Comparison of ENCODE assay signal across 25 cellular contexts in the genomic region with DNA sequence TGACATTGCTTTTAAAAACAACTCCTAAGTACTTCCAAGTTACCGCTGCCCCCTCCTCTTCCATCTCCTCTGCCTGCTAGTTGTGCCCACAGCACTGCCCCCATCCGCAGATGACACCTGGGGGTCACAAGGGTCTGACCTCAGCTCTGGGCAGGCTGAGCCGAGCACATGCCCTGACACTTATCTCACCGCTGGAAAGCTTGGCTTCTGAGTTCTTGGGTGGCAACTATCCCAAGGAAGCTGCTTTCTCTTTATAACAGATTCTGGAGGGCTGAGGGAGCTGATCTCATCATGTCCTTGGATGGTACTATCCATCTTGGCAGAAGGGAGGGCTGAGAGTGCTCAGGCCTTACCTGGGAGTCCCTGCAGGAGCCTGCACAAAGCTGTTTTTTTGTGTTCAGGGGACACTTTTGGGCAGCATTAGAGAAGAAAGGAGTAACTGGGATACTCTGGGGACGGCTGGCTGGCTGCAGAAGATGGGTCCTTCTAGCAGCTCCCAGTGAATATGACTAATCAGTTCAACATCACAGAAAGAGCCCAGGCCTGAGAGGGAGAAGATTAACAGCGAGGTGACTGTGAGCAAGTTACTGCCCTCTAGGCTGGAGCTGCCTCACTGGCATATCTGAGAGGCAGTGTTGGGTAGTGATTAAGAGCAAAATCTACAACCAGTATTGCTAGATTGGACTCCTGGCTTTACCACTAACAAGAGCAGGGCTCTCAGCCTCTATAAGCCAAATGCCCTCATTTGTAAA.
A peak's percentile ranks its signal among the peaks of the same experiment; 100 is the strongest.
DNase-seq lines count a peak whose midpoint lies in the region; ATAC-seq, FAIRE-seq and TF ChIP-seq lines count a peak whose summit lies in the region.
"Had no signal": no experiment of that assay in that cellular context is flagged by ENCODE, and none has a peak within 500 bp of the region (broad histone marks: within the 10 kb centered on the region; RNA-seq: fewer than 3 reads in every experiment).

No MANE protein-coding gene starts in this region.

- H3K79me2 ChIP-seq in astrocyte (ENCODE audit: insufficient read depth, low read length), result no peaks in the 10 kb centered on the region

- no peaks in the 10 kb centered on the region for H3K36me3 ChIP-seq in breast epithelium
- H3K36me3 ChIP-seq in astrocyte (ENCODE audit: insufficient read depth, low read length), result no peaks in the 10 kb centered on the region
- H3K36me3 ChIP-seq: colonic mucosa, tibial nerve had no signal

- TF ChIP-seq CTCF in MCF 10A (IDR thresholded peaks at IDR 0.05; ENCODE audit: unreplicated experiment) (no peak), breast epithelium (IDR thresholded peaks at IDR 0.05) (no peak), astrocyte (IDR thresholded peaks at IDR 0.05; ENCODE audit: insufficient read depth, low read depth, low read length) (no peak)

- peak; percentile 74 for ATAC-seq in left lobe of liver
- no peak for ATAC-seq in HG03378 (IDR thresholded peaks at IDR 0.05; ENCODE audit: unreplicated experiment)
- no peak for ATAC-seq in activated naive CD4-positive, alpha-beta T cell treated with anti-CD3 and anti-CD28 coated beads, Interleukin-2, amount 50 U/mL, for 72 hours
- ATAC-seq: naive thymus-derived CD8-positive, alpha-beta T cell had no signal

- DNase-seq in MCF 10A (ENCODE audit: unreplicated experiment) (peak; percentile 34), breast epithelium (ENCODE audit: low spot score in 2 of 2) (no peak), astrocyte (ENCODE audit: low read depth) (peak; percentile 20), left lobe of liver (ENCODE audit: low spot score) (peak; percentile 54), NCI-H526 treated with DMSO at 0.1 percent for 48 hours (lab: John Stamatoyannopoulos, UW) (no peak), SKM-1 treated with dmso at 0.1 percent for 144 hours (lab: John Stamatoyannopoulos, UW; ENCODE audit: unreplicated experiment) (no peak)
- DNase-seq in activated naive CD4-positive, alpha-beta T cell treated with anti-CD3 and anti-CD28 coated beads, Interleukin-2, amount 50 U/mL, for 72 hours (ENCODE audit: low spot score in 2 of 2), result no peak
- DNase-seq: activated CD4-positive, alpha-beta T cell treated with anti-CD3 and anti-CD28 coated beads, Interleukin-2, amount 10 ng/mL, durations not matched to agents 24 days and 14 days; activated CD8-positive, alpha-beta memory T cell treated with anti-CD3 and anti-CD28 coated beads, Interleukin-2, amount 50 U/mL, for 48 hours; activated gamma-delta T cell treated with Interleukin-2 at 50 U/mL for 16 hours; CD4-positive, alpha-beta T cell; colonic mucosa; DMS53; immature natural killer cell; mammary epithelial cell; naive thymus-derived CD8-positive, alpha-beta T cell; NCI-H345; posterior cingulate gyrus; stimulated activated CD4-positive, alpha-beta T cell treated with anti-CD3 and anti-CD28 coated beads, Interleukin-12 subunit alpha, Interleukin-12 subunit beta, amount 100 ng/mL, for 4 hours had no signal

- no peak overlapping the region for H3K4me2 ChIP-seq in astrocyte (ENCODE audit: low read length)

- no TSS peak for BruUV-seq in MCF 10A (replicated peaks; lab: Mats Ljungman, UMichigan)

- TF ChIP-seq POLR2A in breast epithelium (IDR thresholded peaks at IDR 0.05), result no peak

- H3K27me3 Mint-ChIP-seq in MCF 10A (ENCODE audit: insufficient read depth, unreplicated experiment) (no peaks in the 10 kb centered on the region), astrocyte (ENCODE audit: low read depth, unreplicated experiment) (peaks cover 5% of the 10 kb centered on the region)
- H3K27me3 Mint-ChIP-seq: CD4-positive, alpha-beta T cell had no signal

- H3K36me3 Mint-ChIP-seq in MCF 10A (ENCODE audit: insufficient read depth, unreplicated experiment) (peaks cover 16% of the 10 kb centered on the region), astrocyte (ENCODE audit: low read depth, unreplicated experiment) (peaks cover 2% of the 10 kb centered on the region)
- no peaks in the 10 kb centered on the region for H3K36me3 Mint-ChIP-seq in activated naive CD4-positive, alpha-beta T cell treated with anti-CD3 and anti-CD28 coated beads, Interleukin-2, amount 50 U/mL, for 72 hours
- H3K36me3 Mint-ChIP-seq: immature natural killer cell; naive thymus-derived CD8-positive, alpha-beta T cell had no signal

- H3K4me1 ChIP-seq in breast epithelium (no peaks in the 10 kb centered on the region), astrocyte (ENCODE audit: insufficient read depth, low read length) (peaks cover 18% of the 10 kb centered on the region)
- H3K4me1 ChIP-seq: colonic mucosa had no signal

- FAIRE-seq in astrocyte (lab: Jason Lieb, UNC), result no peak
- FAIRE-seq: A204.1, endometrium had no signal

- H3K27ac Mint-ChIP-seq in MCF 10A (ENCODE audit: low read depth, unreplicated experiment) (no peak overlapping the region), astrocyte (ENCODE audit: unreplicated experiment) (no peak overlapping the region)
- H3K27ac Mint-ChIP-seq in activated naive CD4-positive, alpha-beta T cell treated with anti-CD3 and anti-CD28 coated beads, Interleukin-2, amount 50 U/mL, for 72 hours, result no peak overlapping the region
- H3K27ac Mint-ChIP-seq: activated CD4-positive, alpha-beta T cell treated with anti-CD3 and anti-CD28 coated beads, Interleukin-2, amount 10 ng/mL, durations not matched to agents 24 days and 14 days; CD4-positive, alpha-beta T cell; immature natural killer cell; naive thymus-derived CD8-positive, alpha-beta T cell had no signal

- H3K9me3 Mint-ChIP-seq in MCF 10A (ENCODE audit: unreplicated experiment) (no peaks in the 10 kb centered on the region), astrocyte (ENCODE audit: unreplicated experiment) (no peaks in the 10 kb centered on the region)
- H3K9me3 Mint-ChIP-seq in activated naive CD4-positive, alpha-beta T cell treated with anti-CD3 and anti-CD28 coated beads, Interleukin-2, amount 50 U/mL, for 72 hours, result no peaks in the 10 kb centered on the region
- H3K9me3 Mint-ChIP-seq: activated CD4-positive, alpha-beta T cell treated with anti-CD3 and anti-CD28 coated beads, Interleukin-2, amount 10 ng/mL, durations not matched to agents 24 days and 14 days; CD4-positive, alpha-beta T cell; immature natural killer cell; naive thymus-derived CD8-positive, alpha-beta T cell had no signal

- no peak overlapping the region for H3K27ac ChIP-seq in breast epithelium
- no peak overlapping the region for H3K27ac ChIP-seq in astrocyte (ENCODE audit: low read depth, low read length)
- H3K27ac ChIP-seq: colonic mucosa, SK-N-MC had no signal

- no peaks in the 10 kb centered on the region for H3K27me3 ChIP-seq in breast epithelium
- H3K27me3 ChIP-seq in astrocyte (ENCODE audit: insufficient read depth, low read length), result no peaks in the 10 kb centered on the region
- H3K27me3 ChIP-seq: ascending aorta, colonic mucosa, tibial nerve had no signal

- POLR2A ChIA-PET in MCF 10A (lab: Yijun Ruan, JAX), result interaction anchor here (0.8 to 3.0 kb wide), 4 partner anchors 10 to 37 kb away, joined by 3 to 19 read pairs (median 4); no protein-coding TSS in a partner anchor

- no peak overlapping the region for H2AFZ ChIP-seq in astrocyte (ENCODE audit: low read depth, low read length)

- CTCF ChIA-PET in MCF 10A (lab: Yijun Ruan, JAX), result interaction anchor here (0.6 to 47.3 kb wide), 10 partner anchors 10 to 554 kb away, joined by 3 to 1037 read pairs (median 3); a partner anchor contains a TSS

- intact Hi-C loops in MCF 10A (cut with micrococcal nuclease) (no loop called here), breast epithelium (cut with DNase I; ENCODE audit: low total_unique reads) (loop anchor here (5.0 kb wide), 1 partner anchor 235 kb away; no protein-coding TSS in a partner anchor)

- H3K9ac ChIP-seq in astrocyte (ENCODE audit: low read length), result no peak overlapping the region

- peaks cover 28% of the 10 kb centered on the region for H3K4me1 Mint-ChIP-seq in MCF 10A (ENCODE audit: insufficient read depth, unreplicated experiment)
- H3K4me1 Mint-ChIP-seq in astrocyte (ENCODE audit: low read depth, unreplicated experiment), result peaks cover 39% of the 10 kb centered on the region
- H3K4me1 Mint-ChIP-seq: activated CD4-positive, alpha-beta T cell treated with anti-CD3 and anti-CD28 coated beads, Interleukin-2, amount 10 ng/mL, durations not matched to agents 24 days and 14 days; immature natural killer cell; naive thymus-derived CD8-positive, alpha-beta T cell had no signal

- H3K4me3 Mint-ChIP-seq in MCF 10A (ENCODE audit: unreplicated experiment) (no peak overlapping the region), astrocyte (ENCODE audit: unreplicated experiment) (no peak overlapping the region)
- H3K4me3 Mint-ChIP-seq: activated CD4-positive, alpha-beta T cell treated with anti-CD3 and anti-CD28 coated beads, Interleukin-2, amount 10 ng/mL, durations not matched to agents 24 days and 14 days; CD4-positive, alpha-beta T cell; immature natural killer cell; naive thymus-derived CD8-positive, alpha-beta T cell had no signal

- H3K4me3 ChIP-seq in breast epithelium (no peak overlapping the region), astrocyte (ENCODE audit: insufficient read depth, low read depth, low read length) (no peak overlapping the region)
- H3K4me3 ChIP-seq: ascending aorta, colonic mucosa, SK-N-MC, tibial nerve had no signal

- no peaks in the 10 kb centered on the region for H4K20me1 ChIP-seq in astrocyte (ENCODE audit: insufficient read depth, low read length)

- H3K9me3 ChIP-seq in breast epithelium, result no peaks in the 10 kb centered on the region
- H3K9me3 ChIP-seq in astrocyte (ENCODE audit: insufficient read depth, low read depth, low read length), result no peaks in the 10 kb centered on the region
- H3K9me3 ChIP-seq: ascending aorta, colonic mucosa, tibial nerve had no signal

Comparison
In these comparisons a context has a peak if more than half of its experiments do, and no peak if none do; other contexts are left out.
1. DNase-seq: peak in MCF 10A (single experiment), astrocyte (single experiment) and left lobe of liver (single experiment); none in breast epithelium (0 of 2), NCI-H526 treated with DMSO at 0.1 percent for 48 hours (single experiment), SKM-1 treated with dmso at 0.1 percent for 144 hours (single experiment) and activated naive CD4-positive, alpha-beta T cell treated with anti-CD3 and anti-CD28 coated beads, Interleukin-2, amount 50 U/mL, for 72 hours (0 of 2).